ENCODE assay signal across 17 cellular contexts in the genomic region with DNA sequence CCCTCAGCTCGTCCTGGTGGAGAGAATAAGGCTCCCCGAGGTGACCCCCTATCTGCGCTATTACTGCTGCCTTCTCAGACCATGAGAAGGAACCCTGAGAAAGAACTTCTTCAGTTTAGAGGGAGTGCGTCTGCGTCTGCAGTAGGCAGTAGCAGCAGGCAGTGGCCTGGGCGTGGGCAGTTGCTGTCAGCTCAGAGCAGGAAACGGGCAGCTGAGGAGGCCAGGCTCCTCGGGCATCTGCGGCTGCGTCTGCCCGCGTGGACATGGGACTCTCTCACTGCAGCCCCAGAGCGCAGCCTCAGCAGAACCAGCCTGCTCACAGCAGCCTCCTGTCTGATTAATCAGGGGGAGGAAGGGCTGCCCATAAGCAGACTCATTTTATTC. TPM values are rescaled to one million over a fixed set of nuclear protein-coding genes. Genes with fewer than 3 reads are reported as not detected.
DNase-seq lines count a peak whose midpoint lies in the region; ATAC-seq and TF ChIP-seq lines count a peak whose summit lies in the region.
"Had no signal": no experiment of that assay in that cellular context is flagged by ENCODE, and none has a peak within 500 bp of the region (broad histone marks: within the 10 kb centered on the region; RNA-seq: fewer than 3 reads in every experiment).

No MANE protein-coding gene starts in this region.

- H4K20me1 ChIP-seq in BLaER1 treated with 17β-estradiol and CSF1 and Interleukin-3, amounts not matched to agents 10 nM and 100 nM: no peaks in the 10 kb centered on the region; a peak in 1 of 22 replicates
- H4K20me1 ChIP-seq in osteoblast (ENCODE audit: insufficient read depth, low read length): no peaks in the 10 kb centered on the region

- H3K4me3 Mint-ChIP-seq in glutamatergic neuron (ENCODE audit: unreplicated experiment): peak overlapping the region; percentile 62
- H3K4me3 Mint-ChIP-seq in activated CD4-positive, alpha-beta memory T cell treated with anti-CD3 and anti-CD28 coated beads, Interleukin-2, amount 10 ng/mL, durations not matched to agents 7 days and 5 days: no peak overlapping the region
- no peak overlapping the region for H3K4me3 Mint-ChIP-seq in activated CD4-positive, alpha-beta T cell treated with anti-CD3 and anti-CD28 coated beads for 36 hours
- H3K4me3 Mint-ChIP-seq: activated T-helper 17 cell treated with anti-CD3 and anti-CD28 coated beads, Interleukin-2, amount 50 U/mL, for 72 hours had no signal

- H3K9me3 Mint-ChIP-seq in glutamatergic neuron (ENCODE audit: unreplicated experiment): peaks cover 2% of the 10 kb centered on the region
- H3K9me3 Mint-ChIP-seq in activated CD4-positive, alpha-beta memory T cell treated with anti-CD3 and anti-CD28 coated beads, Interleukin-2, amount 10 ng/mL, durations not matched to agents 7 days and 5 days: no peaks in the 10 kb centered on the region
- no peaks in the 10 kb centered on the region for H3K9me3 Mint-ChIP-seq in activated CD4-positive, alpha-beta T cell treated with anti-CD3 and anti-CD28 coated beads for 36 hours (ENCODE audit: low read depth)
- H3K9me3 Mint-ChIP-seq: activated T-helper 17 cell treated with anti-CD3 and anti-CD28 coated beads, Interleukin-2, amount 50 U/mL, for 72 hours had no signal

- H3K27ac ChIP-seq in BLaER1 treated with 17β-estradiol and CSF1 and Interleukin-3, amounts not matched to agents 10 nM and 100 nM: no peak overlapping the region
- no peak overlapping the region for H3K27ac ChIP-seq in osteoblast (ENCODE audit: low read depth, low read length)

- DNase-seq in NCI-H226: peak; percentile 4
- DNase-seq in glutamatergic neuron: peak; percentile 42
- DNase-seq in osteoblast (ENCODE audit: insufficient read length, low spot score, missing footprints): peak; percentile 56
- DNase-seq in activated CD4-positive, alpha-beta memory T cell treated with anti-CD3 and anti-CD28 coated beads, Interleukin-2, amount 10 ng/mL, durations not matched to agents 7 days and 5 days: no peak
- DNase-seq in activated CD4-positive, alpha-beta T cell treated with anti-CD3 and anti-CD28 coated beads for 36 hours: no peak
- DNase-seq: activated CD4-positive, alpha-beta T cell treated with anti-CD3 and anti-CD28 coated beads, Interleukin-2, amount 50 U/mL, for 4 hours; GOT3; Karpas-422; NCI-H1417 treated with DMSO at 0.1 percent for 48 hours; NCI-H446; substantia nigra had no signal

- TF ChIP-seq CTCF in glutamatergic neuron (IDR thresholded peaks at IDR 0.05; ENCODE audit: partially characterized antibody, unreplicated experiment) (no peak), osteoblast (IDR thresholded peaks at IDR 0.05; ENCODE audit: extremely low read depth, low read depth, low read length) (no peak)

- H2AFZ ChIP-seq in osteoblast (ENCODE audit: low read length): no peak overlapping the region

- CTCF ChIA-PET in activated CD4-positive, alpha-beta memory T cell treated with anti-CD3 and anti-CD28 coated beads, Interleukin-2, amount 10 ng/mL, durations not matched to agents 7 days and 5 days (lab: Charles Lee): no interaction called here
- CTCF ChIA-PET in activated CD4-positive, alpha-beta T cell treated with anti-CD3 and anti-CD28 coated beads for 36 hours (lab: Charles Lee): interaction anchor here (0.7 kb wide), 1 partner anchor 93 kb away, joined by 3 read pairs; no protein-coding TSS in a partner anchor

- intact Hi-C loops in activated CD4-positive, alpha-beta T cell treated with anti-CD3 and anti-CD28 coated beads for 36 hours (cut with DNase I, micrococcal nuclease): no loop called here

- H3K4me2 ChIP-seq in BLaER1 treated with 17β-estradiol and CSF1 and Interleukin-3, amounts not matched to agents 10 nM and 100 nM: peak overlapping the region in 6 of 11 experiments; percentile 20 to 44 (median 30); a peak in 4 of 22 replicates
- H3K4me2 ChIP-seq in osteoblast (ENCODE audit: insufficient read depth, low read length): no peak overlapping the region

- no peak overlapping the region for H3K9ac ChIP-seq in BLaER1 treated with 17β-estradiol and CSF1 and Interleukin-3, amounts not matched to agents 10 nM and 100 nM

- H3K4me1 Mint-ChIP-seq in glutamatergic neuron (ENCODE audit: low read depth, unreplicated experiment): peaks cover 23% of the 10 kb centered on the region
- no peaks in the 10 kb centered on the region for H3K4me1 Mint-ChIP-seq in activated CD4-positive, alpha-beta memory T cell treated with anti-CD3 and anti-CD28 coated beads, Interleukin-2, amount 10 ng/mL, durations not matched to agents 7 days and 5 days
- no peaks in the 10 kb centered on the region for H3K4me1 Mint-ChIP-seq in activated CD4-positive, alpha-beta T cell treated with anti-CD3 and anti-CD28 coated beads for 36 hours
- H3K4me1 Mint-ChIP-seq: activated T-helper 17 cell treated with anti-CD3 and anti-CD28 coated beads, Interleukin-2, amount 50 U/mL, for 72 hours had no signal

- peaks cover 8% of the 10 kb centered on the region for H3K27me3 Mint-ChIP-seq in glutamatergic neuron (ENCODE audit: unreplicated experiment)
- H3K27me3 Mint-ChIP-seq in activated CD4-positive, alpha-beta memory T cell treated with anti-CD3 and anti-CD28 coated beads, Interleukin-2, amount 10 ng/mL, durations not matched to agents 7 days and 5 days: no peaks in the 10 kb centered on the region
- peaks cover 8% of the 10 kb centered on the region for H3K27me3 Mint-ChIP-seq in activated CD4-positive, alpha-beta T cell treated with anti-CD3 and anti-CD28 coated beads for 36 hours

- ATAC-seq in HG03460 (IDR thresholded peaks at IDR 0.05; ENCODE audit: unreplicated experiment) (no peak), HG02588 (IDR thresholded peaks at IDR 0.05; ENCODE audit: unreplicated experiment) (no peak)
- ATAC-seq in activated CD4-positive, alpha-beta T cell treated with anti-CD3 and anti-CD28 coated beads for 36 hours: no peak
- ATAC-seq: activated T-helper 17 cell treated with anti-CD3 and anti-CD28 coated beads, Interleukin-2, amount 50 U/mL, for 72 hours had no signal

- H3K79me2 ChIP-seq in osteoblast (ENCODE audit: insufficient read depth, low read length): no peaks in the 10 kb centered on the region

- no peak overlapping the region for H3K4me3 ChIP-seq in BLaER1 treated with 17β-estradiol and CSF1 and Interleukin-3, amounts not matched to agents 10 nM and 100 nM
- no peak overlapping the region for H3K4me3 ChIP-seq in osteoblast (ENCODE audit: insufficient read depth, low read length)

- H3K36me3 Mint-ChIP-seq in glutamatergic neuron (ENCODE audit: unreplicated experiment): no peaks in the 10 kb centered on the region
- no peaks in the 10 kb centered on the region for H3K36me3 Mint-ChIP-seq in activated CD4-positive, alpha-beta memory T cell treated with anti-CD3 and anti-CD28 coated beads, Interleukin-2, amount 10 ng/mL, durations not matched to agents 7 days and 5 days (ENCODE audit: low read depth)
- no peaks in the 10 kb centered on the region for H3K36me3 Mint-ChIP-seq in activated CD4-positive, alpha-beta T cell treated with anti-CD3 and anti-CD28 coated beads for 36 hours (ENCODE audit: low read depth)

- POLR2A ChIA-PET in activated CD4-positive, alpha-beta memory T cell treated with anti-CD3 and anti-CD28 coated beads, Interleukin-2, amount 10 ng/mL, durations not matched to agents 7 days and 5 days (lab: Charles Lee): no interaction called here
- POLR2A ChIA-PET in activated CD4-positive, alpha-beta T cell treated with anti-CD3 and anti-CD28 coated beads for 36 hours (lab: Charles Lee): no interaction called here

- no peaks in the 10 kb centered on the region for H3K36me3 ChIP-seq in BLaER1 treated with 17β-estradiol and CSF1 and Interleukin-3, amounts not matched to agents 10 nM and 100 nM
- H3K36me3 ChIP-seq in osteoblast (ENCODE audit: insufficient read depth, low read length): no peaks in the 10 kb centered on the region

- H3K27ac Mint-ChIP-seq in glutamatergic neuron (ENCODE audit: unreplicated experiment): peak overlapping the region; percentile 88
- H3K27ac Mint-ChIP-seq in activated CD4-positive, alpha-beta memory T cell treated with anti-CD3 and anti-CD28 coated beads, Interleukin-2, amount 10 ng/mL, durations not matched to agents 7 days and 5 days: no peak overlapping the region
- H3K27ac Mint-ChIP-seq in activated CD4-positive, alpha-beta T cell treated with anti-CD3 and anti-CD28 coated beads for 36 hours: no peak overlapping the region
- H3K27ac Mint-ChIP-seq: activated T-helper 17 cell treated with anti-CD3 and anti-CD28 coated beads, Interleukin-2, amount 50 U/mL, for 72 hours; progenitor cell of endocrine pancreas had no signal

- peaks cover 9 to 15% (median 11%) of the 10 kb centered on the region in 10 experiments; a peak in 15 of 20 replicates for H3K4me1 ChIP-seq in BLaER1 treated with 17β-estradiol and CSF1 and Interleukin-3, amounts not matched to agents 10 nM and 100 nM
- peaks cover 3% of the 10 kb centered on the region for H3K4me1 ChIP-seq in osteoblast (ENCODE audit: insufficient read depth, low read length)

- H3K9me3 ChIP-seq in BLaER1 treated with 17β-estradiol and CSF1 and Interleukin-3, amounts not matched to agents 10 nM and 100 nM (replicated peaks in 1 of 11): no peaks in the 10 kb centered on the region
- no peaks in the 10 kb centered on the region for H3K9me3 ChIP-seq in osteoblast (ENCODE audit: low read depth, low read length)

- H3K27me3 ChIP-seq in BLaER1 treated with 17β-estradiol and CSF1 and Interleukin-3, amounts not matched to agents 10 nM and 100 nM: peaks cover 0 to 37% (median 0%) of the 10 kb centered on the region in 11 experiments; a peak in 4 of 22 replicates
- H3K27me3 ChIP-seq in osteoblast (ENCODE audit: insufficient read depth, low read length): no peaks in the 10 kb centered on the region

RNA-seq across cellular contexts. Expression of a gene that starts 49.8 kb away (rescaled TPM):
- not detected for total RNA-seq in glutamatergic neuron (ENCODE audit: unreplicated experiment)
- not detected in 2 replicates for total RNA-seq in osteoblast
- not detected for total RNA-seq in activated CD4-positive, alpha-beta memory T cell treated with anti-CD3 and anti-CD28 coated beads, Interleukin-2, amount 10 ng/mL, durations not matched to agents 7 days and 5 days
- total RNA-seq in activated CD4-positive, alpha-beta T cell treated with anti-CD3 and anti-CD28 coated beads for 36 hours: not detected
- total RNA-seq: activated T-helper 17 cell treated with anti-CD3 and anti-CD28 coated beads, Interleukin-2, amount 50 U/mL, for 72 hours; progenitor cell of endocrine pancreas; SK-MEL-5 had no signal

Comparison
In these comparisons a context has a peak if more than half of its experiments do, and no peak if none do; other contexts are left out.
1. DNase-seq: peak in NCI-H226 (single experiment), glutamatergic neuron (single experiment) and osteoblast (single experiment); none in activated CD4-positive, alpha-beta memory T cell treated with anti-CD3 and anti-CD28 coated beads, Interleukin-2, amount 10 ng/mL, durations not matched to agents 7 days and 5 days (single experiment) and activated CD4-positive, alpha-beta T cell treated with anti-CD3 and anti-CD28 coated beads for 36 hours (single experiment).